Comparison of ENCODE assay signal across 12 cellular contexts in the genomic region with DNA sequence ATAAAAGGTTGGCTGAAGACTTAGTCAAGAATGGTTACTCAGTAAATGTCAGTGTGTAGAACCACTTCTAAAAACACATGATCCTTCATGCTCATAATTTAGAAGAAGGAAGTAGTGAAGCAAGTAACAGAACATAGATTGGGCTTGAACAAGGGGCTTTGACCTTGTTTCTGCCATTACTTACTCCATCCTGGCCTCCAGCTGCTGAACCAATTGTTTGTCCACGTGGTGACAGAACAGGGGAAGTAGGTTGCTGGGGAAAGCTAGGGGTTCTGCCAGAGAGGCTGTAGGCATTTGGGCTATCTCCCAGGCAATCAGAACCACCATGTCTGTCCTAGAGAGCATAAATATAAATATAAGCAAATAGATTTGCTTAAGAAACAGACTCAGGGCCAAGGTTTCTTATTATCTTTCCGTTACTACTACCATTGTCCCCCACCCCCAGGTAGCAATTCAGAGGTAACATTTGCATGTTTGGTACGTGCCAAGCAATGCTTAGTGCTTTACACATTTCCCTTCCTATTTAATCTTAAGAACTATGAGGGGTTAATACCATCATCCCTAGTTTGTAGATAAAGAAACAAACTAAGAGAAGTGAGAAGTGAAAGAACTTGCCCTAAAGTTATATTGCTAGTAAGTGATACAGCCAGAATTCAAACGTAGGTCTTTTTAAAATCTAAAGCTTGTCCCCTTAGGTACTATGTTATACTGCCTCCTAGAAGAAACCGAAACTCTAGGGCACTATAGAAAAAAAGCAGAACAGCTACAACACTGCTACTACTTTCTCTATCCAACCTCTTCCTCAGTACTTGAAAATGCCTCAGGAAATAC. TPM values are rescaled to one million over a fixed set of nuclear protein-coding genes. Genes with fewer than 3 reads are reported as not detected.
DNase-seq lines count a peak whose midpoint lies in the region; ATAC-seq and TF ChIP-seq lines count a peak whose summit lies in the region.
"Had no signal": no experiment of that assay in that cellular context is flagged by ENCODE, and none has a peak within 500 bp of the region (broad histone marks: within the 10 kb centered on the region; RNA-seq: fewer than 3 reads in every experiment).

No MANE protein-coding gene starts in this region.

- H3K36me3 ChIP-seq in Loucy (ENCODE audit: insufficient read depth, low read length), result no peaks in the 10 kb centered on the region
- H3K36me3 ChIP-seq: brain microvascular endothelial cell had no signal

- no peak for ATAC-seq in activated naive CD4-positive, alpha-beta T cell treated with anti-CD3 and anti-CD28 coated beads, Interleukin-2, amount 50 U/mL, for 72 hours
- no peak for ATAC-seq in stimulated activated naive CD8-positive, alpha-beta T cell treated with anti-CD3 and anti-CD28 coated beads, Interleukin-15, amount 100 ng/mL, for 72 hours
- no peak for ATAC-seq in sciatic nerve
- ATAC-seq: esophagus mucosa, Panc1 had no signal

- peak overlapping the region; percentile 89 for H3K4me3 Mint-ChIP-seq in activated naive CD4-positive, alpha-beta T cell treated with anti-CD3 and anti-CD28 coated beads, Interleukin-2, amount 50 U/mL, for 24 hours
- H3K4me3 Mint-ChIP-seq in stimulated activated naive CD8-positive, alpha-beta T cell treated with anti-CD3 and anti-CD28 coated beads, Interleukin-15, amount 100 ng/mL, for 72 hours, result peak overlapping the region; percentile 64 to 80

- TF ChIP-seq CTCF in Loucy (conservative IDR thresholded peaks at IDR 0.05; ENCODE audit: low read length), result no peak

- intact Hi-C loops in sciatic nerve (cut with DNase I), result no loop called here

- H4K20me1 ChIP-seq in Loucy (ENCODE audit: insufficient read depth, low read length, poor library complexity, severe bottlenecking), result peaks cover 6% of the 10 kb centered on the region

- peaks cover 25% of the 10 kb centered on the region for H3K4me1 ChIP-seq in Loucy (ENCODE audit: insufficient read depth, low read length, poor library complexity, severe bottlenecking)

- peaks cover 6% of the 10 kb centered on the region for H3K36me3 Mint-ChIP-seq in activated naive CD4-positive, alpha-beta T cell treated with anti-CD3 and anti-CD28 coated beads, Interleukin-2, amount 50 U/mL, for 24 hours
- peaks cover 5 to 6% of the 10 kb centered on the region in 2 donors for H3K36me3 Mint-ChIP-seq in activated naive CD4-positive, alpha-beta T cell treated with anti-CD3 and anti-CD28 coated beads, Interleukin-2, amount 50 U/mL, for 72 hours

- no peaks in the 10 kb centered on the region for H3K27me3 Mint-ChIP-seq in activated naive CD4-positive, alpha-beta T cell treated with anti-CD3 and anti-CD28 coated beads, Interleukin-2, amount 50 U/mL, for 24 hours
- no peaks in the 10 kb centered on the region for H3K27me3 Mint-ChIP-seq in stimulated activated naive CD8-positive, alpha-beta T cell treated with anti-CD3 and anti-CD28 coated beads, Interleukin-15, amount 100 ng/mL, for 72 hours

- no peaks in the 10 kb centered on the region for H3K9me3 Mint-ChIP-seq in activated naive CD4-positive, alpha-beta T cell treated with anti-CD3 and anti-CD28 coated beads, Interleukin-2, amount 50 U/mL, for 24 hours
- H3K9me3 Mint-ChIP-seq in activated naive CD4-positive, alpha-beta T cell treated with anti-CD3 and anti-CD28 coated beads, Interleukin-2, amount 50 U/mL, for 72 hours, result no peaks in the 10 kb centered on the region
- H3K9me3 Mint-ChIP-seq in stimulated activated naive CD8-positive, alpha-beta T cell treated with anti-CD3 and anti-CD28 coated beads, Interleukin-15, amount 100 ng/mL, for 72 hours, result no peaks in the 10 kb centered on the region

- peak overlapping the region; percentile 98 for H3K27ac Mint-ChIP-seq in activated naive CD4-positive, alpha-beta T cell treated with anti-CD3 and anti-CD28 coated beads, Interleukin-2, amount 50 U/mL, for 24 hours
- H3K27ac Mint-ChIP-seq in activated naive CD4-positive, alpha-beta T cell treated with anti-CD3 and anti-CD28 coated beads, Interleukin-2, amount 50 U/mL, for 72 hours, result peak overlapping the region; percentile 73 to 94
- H3K27ac Mint-ChIP-seq in stimulated activated naive CD8-positive, alpha-beta T cell treated with anti-CD3 and anti-CD28 coated beads, Interleukin-15, amount 100 ng/mL, for 72 hours, result peak overlapping the region; percentile 96 to 97
- H3K27ac Mint-ChIP-seq: progenitor cell of endocrine pancreas had no signal

- peaks cover 76% of the 10 kb centered on the region for H3K4me1 Mint-ChIP-seq in activated naive CD4-positive, alpha-beta T cell treated with anti-CD3 and anti-CD28 coated beads, Interleukin-2, amount 50 U/mL, for 24 hours
- H3K4me1 Mint-ChIP-seq in stimulated activated naive CD8-positive, alpha-beta T cell treated with anti-CD3 and anti-CD28 coated beads, Interleukin-15, amount 100 ng/mL, for 72 hours, result peaks cover 81% of the 10 kb centered on the region

- no peak overlapping the region for H3K4me3 ChIP-seq in Loucy (ENCODE audit: low read length, poor library complexity, severe bottlenecking)

- no peaks in the 10 kb centered on the region for H3F3A ChIP-seq in Loucy (ENCODE audit: low read depth)

- DNase-seq in activated naive CD4-positive, alpha-beta T cell (lab: John Stamatoyannopoulos, UW), result no peak
- no peak for DNase-seq in activated naive CD4-positive, alpha-beta T cell treated with anti-CD3 and anti-CD28 coated beads, Interleukin-2, amount 50 U/mL, for 72 hours (ENCODE audit: low spot score in 2 of 2)
- no peak for DNase-seq in stimulated activated naive CD8-positive, alpha-beta T cell treated with anti-CD3 and anti-CD28 coated beads, Interleukin-15, amount 100 ng/mL, for 72 hours
- DNase-seq in NCI-H446 (lab: John Stamatoyannopoulos, UW) (no peak), sciatic nerve (ENCODE audit: low spot score) (no peak), amygdala (lab: John Stamatoyannopoulos, UW) (no peak)
- DNase-seq: brain microvascular endothelial cell had no signal

- H3K9me3 ChIP-seq in Loucy (ENCODE audit: insufficient read depth, low read depth, low read length), result no peaks in the 10 kb centered on the region

- no peak overlapping the region for H3K4me2 ChIP-seq in Loucy (ENCODE audit: low read depth, low read length, poor library complexity, severe bottlenecking)

- H3K9me2 ChIP-seq in Loucy (replicated peaks; ENCODE audit: low read depth, low read length), result no peaks in the 10 kb centered on the region

- H3K27me3 ChIP-seq in Loucy (ENCODE audit: insufficient read depth, low read length, poor library complexity, severe bottlenecking), result no peaks in the 10 kb centered on the region
- H3K27me3 ChIP-seq: brain microvascular endothelial cell had no signal

- peak overlapping the region; percentile 15 for H3K9ac ChIP-seq in Loucy (ENCODE audit: low read depth, low read length, poor library complexity, severe bottlenecking)

- H3K79me2 ChIP-seq in Loucy (ENCODE audit: insufficient read depth, low read length), result peaks cover 15% of the 10 kb centered on the region

- no peak overlapping the region for H2AFZ ChIP-seq in Loucy (ENCODE audit: low read length)

RNA-seq across cellular contexts. Expression of a gene that starts 3.0 kb away (rescaled TPM):
- 10 to 100 TPM; 90.9 to 99.3 TPM for total RNA-seq in activated naive CD4-positive, alpha-beta T cell treated with anti-CD3 and anti-CD28 coated beads, Interleukin-2, amount 50 U/mL, for 72 hours
- total RNA-seq in sciatic nerve, result 88.0 TPM

RNA-seq across cellular contexts. Expression of a gene that starts 44.7 kb away (rescaled TPM):
- 10 to 100 TPM; 12.4 to 30.7 TPM for total RNA-seq in activated naive CD4-positive, alpha-beta T cell treated with anti-CD3 and anti-CD28 coated beads, Interleukin-2, amount 50 U/mL, for 72 hours
- 2.9 TPM for total RNA-seq in sciatic nerve
- total RNA-seq: progenitor cell of endocrine pancreas had no signal

RNA-seq across cellular contexts. Expression of a gene that starts 44.9 kb away (rescaled TPM):
- total RNA-seq in activated naive CD4-positive, alpha-beta T cell treated with anti-CD3 and anti-CD28 coated beads, Interleukin-2, amount 50 U/mL, for 72 hours, result 1,000 to 10,000 TPM; 4,139 to 6,333 TPM
- total RNA-seq in sciatic nerve, result 1,758 TPM
